ENCODE assay signal across 8 cellular contexts in genomic region chr7:81499262-81500116, GRCh38.
DNase-seq lines count a peak whose midpoint lies in the region; ATAC-seq and TF ChIP-seq lines count a peak whose summit lies in the region.

No MANE protein-coding gene starts in this region.

- H4K20me1 ChIP-seq in hepatocyte (ENCODE audit: insufficient read depth, poor library complexity, severe bottlenecking), result no peaks in the 10 kb centered on the region

- no peaks in the 10 kb centered on the region for H3K79me2 ChIP-seq in hepatocyte

- H3K4me1 Mint-ChIP-seq in stimulated activated naive B cell treated with anti-CD40 and anti-IgM and Interleukin-4, amounts not matched to agents 10 μg/mL and 1 μg/mL and 100 μg/mL, for 72 hours, result no peaks in the 10 kb centered on the region

- H2AFZ ChIP-seq in hepatocyte, result no peak overlapping the region

- WGBS in hepatocyte (ENCODE audit: low lambda C conversion rate, missing lambda C conversion rate), result 75% methylated on average over 4 of the region's 4 CpGs

- TF ChIP-seq CTCF in hepatocyte (IDR thresholded peaks at IDR 0.05; ENCODE audit: poor library complexity), result peak; percentile 91

- no peaks in the 10 kb centered on the region for H3K36me3 ChIP-seq in hepatocyte (replicated peaks; ENCODE audit: insufficient read depth, low read depth)

- ATAC-seq in GM18517 (IDR thresholded peaks at IDR 0.05; ENCODE audit: unreplicated experiment) (peak; percentile 88), HG03159 (IDR thresholded peaks at IDR 0.05; ENCODE audit: unreplicated experiment) (peak; percentile 83)
- peak; percentile 61 to 67 for ATAC-seq in stimulated activated naive B cell treated with anti-CD40 and anti-IgM and Interleukin-4, amounts not matched to agents 10 μg/mL and 1 μg/mL and 100 μg/mL, for 72 hours (replicated peaks)

- no peaks in the 10 kb centered on the region for H3K4me1 ChIP-seq in hepatocyte (ENCODE audit: insufficient read depth)

- no peaks in the 10 kb centered on the region for H3K9me3 ChIP-seq in hepatocyte (ENCODE audit: low read depth)

- no peak overlapping the region for H3K27ac ChIP-seq in hepatocyte

- no peak overlapping the region for H3K4me3 ChIP-seq in hepatocyte

- no peaks in the 10 kb centered on the region for H3K27me3 Mint-ChIP-seq in stimulated activated naive B cell treated with anti-CD40 and anti-IgM and Interleukin-4, amounts not matched to agents 10 μg/mL and 1 μg/mL and 100 μg/mL, for 72 hours

- H3K4me2 ChIP-seq in hepatocyte, result no peak overlapping the region

- H3K9me2 ChIP-seq in hepatocyte (replicated peaks; ENCODE audit: insufficient read depth), result no peaks in the 10 kb centered on the region

- H3K27ac Mint-ChIP-seq in stimulated activated naive B cell treated with anti-CD40 and anti-IgM and Interleukin-4, amounts not matched to agents 10 μg/mL and 1 μg/mL and 100 μg/mL, for 72 hours, result no peak overlapping the region

- no peaks in the 10 kb centered on the region for H3K36me3 Mint-ChIP-seq in stimulated activated naive B cell treated with anti-CD40 and anti-IgM and Interleukin-4, amounts not matched to agents 10 μg/mL and 1 μg/mL and 100 μg/mL, for 72 hours

- H3K27me3 ChIP-seq in hepatocyte, result no peaks in the 10 kb centered on the region

- peak; percentile 89 for DNase-seq in ACHN
- peak; percentile 87 for DNase-seq in NCI-H2227 treated with DMSO at 0.1 percent for 48 hours (lab: John Stamatoyannopoulos, UW)
- DNase-seq in amniotic stem cell (lab: John Stamatoyannopoulos, UW), result peak; percentile 82
- peak; percentile 76 for DNase-seq in hepatocyte (ENCODE audit: low spot score)
- DNase-seq in stimulated activated naive B cell treated with anti-CD40 and anti-IgM and Interleukin-4, amounts not matched to agents 10 μg/mL and 1 μg/mL and 100 μg/mL, for 72 hours, result no peak
- DNase-seq in stimulated activated CD4-positive, alpha-beta T cell treated with anti-CD3 and anti-CD28 coated beads, Interleukin-4, amount 100 ng/mL, for 1 hour, result no peak

- no peak overlapping the region for H3K4me3 Mint-ChIP-seq in stimulated activated naive B cell treated with anti-CD40 and anti-IgM and Interleukin-4, amounts not matched to agents 10 μg/mL and 1 μg/mL and 100 μg/mL, for 72 hours

- in situ Hi-C loops in ACHN (cut with HindIII; ENCODE audit: low pct_ligation_motif_present, low pct_unique_long_range_greater_than_20kb, low sequenced_read_pairs), result loop anchor here (25.0 kb wide), 4 partner anchors 213 to 1113 kb away; no protein-coding TSS in a partner anchor

- H3K9me3 Mint-ChIP-seq in stimulated activated naive B cell treated with anti-CD40 and anti-IgM and Interleukin-4, amounts not matched to agents 10 μg/mL and 1 μg/mL and 100 μg/mL, for 72 hours, result no peaks in the 10 kb centered on the region

Comparison
In these comparisons a context has a peak if more than half of its experiments do, and no peak if none do; other contexts are left out.
1. DNase-seq: peak in ACHN (single experiment), NCI-H2227 treated with DMSO at 0.1 percent for 48 hours (single experiment), amniotic stem cell (single experiment) and hepatocyte (single experiment); none in stimulated activated naive B cell treated with anti-CD40 and anti-IgM and Interleukin-4, amounts not matched to agents 10 μg/mL and 1 μg/mL and 100 μg/mL, for 72 hours (single experiment) and stimulated activated CD4-positive, alpha-beta T cell treated with anti-CD3 and anti-CD28 coated beads, Interleukin-4, amount 100 ng/mL, for 1 hour (single experiment).
2. Peak in every context shown above with its lines, with median percentiles within 50 percentile points of each other: ATAC-seq.